Comparison of ENCODE assay signal across 8 cellular contexts in genomic region chr17:33497623-33498022, GRCh38.
"Had no signal": no experiment of that assay in that cellular context is flagged by ENCODE, and none has a peak within 500 bp of the region (broad histone marks: within the 10 kb centered on the region; RNA-seq: fewer than 3 reads in every experiment).

No MANE protein-coding gene starts in this region.

- ATAC-seq: HepG2 had no signal

- FAIRE-seq: H54, HepG2 had no signal

- H3K27ac ChIP-seq: GM23248, HL-60 had no signal

- H3K4me3 Mint-ChIP-seq: H9, IgD-negative memory B cell had no signal

- H3K4me3 ChIP-seq: GM23248 had no signal

- H3K9ac ChIP-seq: GM23248 had no signal

- H3K36me3 Mint-ChIP-seq: IgD-negative memory B cell had no signal

- H3K4me1 Mint-ChIP-seq: H9, IgD-negative memory B cell had no signal

- H2AFZ ChIP-seq: GM23248 had no signal

- H3K9me3 Mint-ChIP-seq: H9 had no signal

- DNase-seq: GM23248, GOT3, H9, HCEC 1CT had no signal

- H3K27ac Mint-ChIP-seq: H9, IgD-negative memory B cell had no signal
